In genomic region chr4:172989984-172990711, GRCh38 we compare ENCODE assay signal across 16 cellular contexts.
"Had no signal": no experiment of that assay in that cellular context is flagged by ENCODE, and none has a peak within 500 bp of the region (broad histone marks: within the 10 kb centered on the region; RNA-seq: fewer than 3 reads in every experiment).

No MANE protein-coding gene starts in this region.

- H3K36me3 ChIP-seq: heart left ventricle, thyroid gland, vagina had no signal

- H3K79me2 ChIP-seq: parathyroid adenoma had no signal

- H2AFZ ChIP-seq: parathyroid adenoma had no signal

- DNase-seq: activated CD4-positive, alpha-beta T cell treated with anti-CD3 and anti-CD28 coated beads for 1 hour; activated CD4-positive, alpha-beta T cell treated with anti-CD3 and anti-CD28 coated beads, Interleukin-2, amount 50 U/mL, for 48 hours; activated CD8-positive, alpha-beta memory T cell treated with anti-CD3 and anti-CD28 coated beads, Interleukin-2, amount 10 ng/mL, durations not matched to agents 7 days and 5 days; activated effector memory CD4-positive, alpha-beta T cell treated with Interleukin-2 at 50 U/mL for 16 hours; activated naive CD8-positive, alpha-beta T cell treated with anti-CD3 and anti-CD28 coated beads, Interleukin-2, amount 10 ng/mL, durations not matched to agents 7 days and 5 days; activated T-cell treated with anti-CD3 and anti-CD28 coated beads, Interleukin-2, amount 50 U/mL, for 24 hours; anterior cingulate cortex; effector CD4-positive, alpha-beta T cell; heart left ventricle; islet precursor cell; left ventricle myocardium superior; T-helper 17 cell; thyroid gland had no signal

- H3K27ac ChIP-seq: heart left ventricle, parathyroid adenoma, thyroid gland, vagina had no signal

- H3K9ac ChIP-seq: parathyroid adenoma had no signal

- ATAC-seq: activated CD8-positive, alpha-beta memory T cell treated with anti-CD3 and anti-CD28 coated beads, Interleukin-2, amount 10 ng/mL, durations not matched to agents 7 days and 5 days; heart left ventricle; left ventricle myocardium superior; stimulated activated effector memory CD8-positive, alpha-beta T cell treated with anti-CD3 and anti-CD28 coated beads, Interleukin-12 subunit alpha, Interleukin-12 subunit beta, amount 100 ng/mL, for 72 hours; T-helper 17 cell had no signal

- H3K4me1 ChIP-seq: heart left ventricle, vagina had no signal

- H3K27me3 ChIP-seq: heart left ventricle, thyroid gland, vagina had no signal

- H3K9me3 ChIP-seq: thyroid gland, vagina had no signal

- H3K4me3 ChIP-seq: heart left ventricle, thyroid gland, vagina had no signal
